8 cellular contexts compared by ENCODE assay signal in the genomic region with DNA sequence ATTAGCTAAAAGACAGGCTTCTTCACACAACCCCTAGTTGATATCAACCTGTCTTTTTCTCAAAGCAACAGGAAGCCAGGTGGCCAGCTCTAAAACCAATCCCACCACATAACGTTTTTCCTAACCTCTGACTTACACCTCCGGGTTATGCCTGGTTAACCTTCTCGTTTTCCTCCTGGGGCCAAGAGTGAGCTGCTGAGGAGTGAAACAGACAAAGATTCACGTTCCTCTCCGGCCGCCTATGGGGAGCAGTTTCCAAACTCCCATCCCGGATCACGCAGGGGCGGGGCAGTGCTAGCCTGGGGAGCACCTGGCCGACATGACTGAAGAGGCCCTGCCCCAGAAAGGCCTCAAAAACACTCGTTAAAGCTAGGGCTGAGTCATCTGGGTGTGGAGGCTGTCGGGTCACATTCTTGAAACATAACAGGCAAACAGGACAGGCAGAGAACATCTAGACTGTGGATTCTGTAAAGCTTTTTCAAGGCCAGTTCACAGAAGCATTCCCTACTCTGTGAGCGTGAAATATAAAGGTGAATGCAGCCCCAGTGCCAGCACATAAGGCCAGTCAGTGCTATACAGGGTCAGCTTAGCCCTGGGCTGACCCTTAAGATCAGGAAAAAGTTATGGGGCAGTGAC. TPM values are rescaled to one million over a fixed set of nuclear protein-coding genes. Genes with fewer than 3 reads are reported as not detected.
DNase-seq lines count a peak whose midpoint lies in the region; ATAC-seq and TF ChIP-seq lines count a peak whose summit lies in the region.

No MANE protein-coding gene starts in this region.

- H3K4me3 ChIP-seq in Caco-2 (ENCODE audit: low read depth, low read length): peak overlapping the region; percentile 37
- peak overlapping the region; percentile 9 for H3K4me3 ChIP-seq in choroid plexus epithelial cell (ENCODE audit: low read depth, low read length)

- BruUV-seq in Caco-2 (replicated peaks; lab: Mats Ljungman, UMichigan): no TSS peak

- intact Hi-C loops in Caco-2 (cut with micrococcal nuclease; ENCODE audit: unreplicated experiment) (loop anchor here (1.0 to 2.0 kb wide), 5 partner anchors 11 to 26 kb away; partner anchors contain the start of gene LGALS3), activated B cell treated with CpG ODN at 0.5 μM for 24 hours (cut with micrococcal nuclease) (no loop called here)

- H3K27me3 Mint-ChIP-seq in Caco-2 (ENCODE audit: insufficient read depth, unreplicated experiment): no peaks in the 10 kb centered on the region
- no peaks in the 10 kb centered on the region for H3K27me3 Mint-ChIP-seq in activated B cell treated with CpG ODN at 0.5 μM for 24 hours
- no peaks in the 10 kb centered on the region for H3K27me3 Mint-ChIP-seq in stimulated activated naive B cell treated with anti-CD40 and anti-IgM and Interleukin-4, amounts not matched to agents 10 μg/mL and 1 μg/mL and 100 μg/mL, for 72 hours

- H3K9me3 Mint-ChIP-seq in Caco-2 (ENCODE audit: unreplicated experiment) (peaks cover 7% of the 10 kb centered on the region), activated B cell treated with CpG ODN at 0.5 μM for 24 hours (peaks cover 4% of the 10 kb centered on the region)
- H3K9me3 Mint-ChIP-seq in stimulated activated naive B cell treated with anti-CD40 and anti-IgM and Interleukin-4, amounts not matched to agents 10 μg/mL and 1 μg/mL and 100 μg/mL, for 72 hours: peaks cover 5 to 7% of the 10 kb centered on the region in 2 donors

- peak; percentile 92 for TF ChIP-seq EP300 in Ishikawa (IDR thresholded peaks at IDR 0.05; ENCODE audit: borderline replicate concordance)

- peaks cover 10% of the 10 kb centered on the region for H3K9me3 ChIP-seq in Caco-2

- H3K36me3 Mint-ChIP-seq in Caco-2 (ENCODE audit: insufficient read depth, unreplicated experiment) (peaks cover 34% of the 10 kb centered on the region), activated B cell treated with CpG ODN at 0.5 μM for 24 hours (ENCODE audit: low read depth) (no peaks in the 10 kb centered on the region)
- peaks cover 3 to 5% of the 10 kb centered on the region in 2 donors for H3K36me3 Mint-ChIP-seq in stimulated activated naive B cell treated with anti-CD40 and anti-IgM and Interleukin-4, amounts not matched to agents 10 μg/mL and 1 μg/mL and 100 μg/mL, for 72 hours

- H3K4me3 Mint-ChIP-seq in Caco-2 (ENCODE audit: unreplicated experiment): peak overlapping the region; percentile 91
- H3K4me3 Mint-ChIP-seq in activated B cell treated with CpG ODN at 0.5 μM for 24 hours: peak overlapping the region; percentile 58
- H3K4me3 Mint-ChIP-seq in stimulated activated naive B cell treated with anti-CD40 and anti-IgM and Interleukin-4, amounts not matched to agents 10 μg/mL and 1 μg/mL and 100 μg/mL, for 72 hours: peak overlapping the region; percentile 2 to 54

- DNase-seq in Caco-2 (peak; percentile 96), activated B cell treated with CpG ODN at 0.5 μM for 24 hours (peak; percentile 23), choroid plexus epithelial cell (ENCODE audit: low read depth) (peak; percentile 98), lung microvascular endothelial cell (ENCODE audit: low read depth in 2 of 2) (peak; percentile 84 to 89)
- DNase-seq in stimulated activated naive B cell treated with anti-CD40 and anti-IgM and Interleukin-4, amounts not matched to agents 10 μg/mL and 1 μg/mL and 100 μg/mL, for 72 hours: no peak

- H3K4me1 Mint-ChIP-seq in Caco-2 (ENCODE audit: low read depth, unreplicated experiment) (peaks cover 34% of the 10 kb centered on the region), activated B cell treated with CpG ODN at 0.5 μM for 24 hours (peaks cover 52% of the 10 kb centered on the region)
- H3K4me1 Mint-ChIP-seq in stimulated activated naive B cell treated with anti-CD40 and anti-IgM and Interleukin-4, amounts not matched to agents 10 μg/mL and 1 μg/mL and 100 μg/mL, for 72 hours: peaks cover 28 to 43% of the 10 kb centered on the region in 2 donors

- POLR2A ChIA-PET in Caco-2 (lab: Charles Lee): interaction anchor here (0.7 to 2.8 kb wide), 12 partner anchors 8 to 52 kb away, joined by 3 to 54 read pairs (median 7); partner anchors contain the start of genes LGALS3 and MAPK1IP1L
- POLR2A ChIA-PET in activated B cell treated with CpG ODN at 0.5 μM for 24 hours (lab: Charles Lee): interaction anchor here (1.1 to 5.2 kb wide), 6 partner anchors 16 to 57 kb away, joined by 3 to 78 read pairs (median 11); partner anchors contain the start of genes LGALS3 and MAPK1IP1L

- no peaks in the 10 kb centered on the region for H3K27me3 ChIP-seq in Caco-2 (replicated peaks; ENCODE audit: control insufficient read depth, insufficient read depth, low read length)

- ATAC-seq in GM21447 (IDR thresholded peaks at IDR 0.05; ENCODE audit: unreplicated experiment): peak; percentile 29
- ATAC-seq in activated B cell treated with CpG ODN at 0.5 μM for 24 hours (ENCODE audit: low read depth): peak; percentile 5
- no peak for ATAC-seq in stimulated activated naive B cell treated with anti-CD40 and anti-IgM and Interleukin-4, amounts not matched to agents 10 μg/mL and 1 μg/mL and 100 μg/mL, for 72 hours (replicated peaks)
- ATAC-seq in GM21717 (IDR thresholded peaks at IDR 0.05; ENCODE audit: unreplicated experiment): no peak

- peak; percentile 18; the same call in 1 of the 2 replicates for TF ChIP-seq RAD21 in Ishikawa (IDR thresholded peaks at IDR 0.05; ENCODE audit: low read depth)

- CTCF ChIA-PET in Caco-2 (lab: Charles Lee) (interaction anchor here (0.6 to 2.2 kb wide), 9 partner anchors 11 to 76 kb away, joined by 3 to 7 read pairs (median 4); partner anchors contain the start of genes LGALS3, MAPK1IP1L, SOCS4 and WDHD1), activated B cell treated with CpG ODN at 0.5 μM for 24 hours (lab: Charles Lee) (interaction anchor here (0.7 to 1.1 kb wide), 5 partner anchors 13 to 52 kb away, joined by 3 to 5 read pairs (median 3); partner anchors contain the start of gene MAPK1IP1L)

- H3K36me3 ChIP-seq in Caco-2 (ENCODE audit: control insufficient read depth, insufficient read depth, low read length): no peaks in the 10 kb centered on the region

- H3K4me1 ChIP-seq in Caco-2: peaks cover 38% of the 10 kb centered on the region

- H3K27ac Mint-ChIP-seq in Caco-2 (ENCODE audit: unreplicated experiment) (peak overlapping the region; percentile 99), activated B cell treated with CpG ODN at 0.5 μM for 24 hours (peak overlapping the region; percentile 87)
- peak overlapping the region; percentile 65 for H3K27ac Mint-ChIP-seq in stimulated activated naive B cell treated with anti-CD40 and anti-IgM and Interleukin-4, amounts not matched to agents 10 μg/mL and 1 μg/mL and 100 μg/mL, for 72 hours

- TF ChIP-seq CTCF in Caco-2 (IDR thresholded peaks at IDR 0.05; ENCODE audit: insufficient read depth in 1 of 2, low read depth in 1 of 2, low read length in 1 of 2, severe bottlenecking in 1 of 2, unreplicated experiment in 1 of 2) (no peak), activated B cell treated with CpG ODN at 0.5 μM for 24 hours (IDR thresholded peaks at IDR 0.05) (no peak), choroid plexus epithelial cell (conservative IDR thresholded peaks at IDR 0.05; ENCODE audit: low read depth, low read length) (no peak)

TF ChIP-seq in Ishikawa, 13 proteins besides CTCF, POLR2A, EP300 and RAD21:
- TF ChIP-seq TCF12 (IDR thresholded peaks at IDR 0.05; ENCODE audit: low read depth) (peak; percentile 96), NFIC (IDR thresholded peaks at IDR 0.05) (peak; percentile 87), CREB1 (IDR thresholded peaks at IDR 0.05; ENCODE audit: low read depth) (peak; percentile 25; the same call in 1 of the 2 replicates), YY1 (IDR thresholded peaks at IDR 0.05; ENCODE audit: low read depth) (peak; percentile 79), TEAD4 (IDR thresholded peaks at IDR 0.05) (peak; percentile 98), FOXM1 (IDR thresholded peaks at IDR 0.05; ENCODE audit: borderline replicate concordance, low read depth) (peak; percentile 95), CEBPB (IDR thresholded peaks at IDR 0.05) (peak; percentile 63), USF1 (IDR thresholded peaks at IDR 0.05) (no peak), TAF1 (IDR thresholded peaks at IDR 0.05; ENCODE audit: low read depth) (peak; percentile 45; the same call in 1 of the 2 replicates), ZBTB7A (IDR thresholded peaks at IDR 0.05; ENCODE audit: low read depth) (no peak)
- TF ChIP-seq, protein P1, sequence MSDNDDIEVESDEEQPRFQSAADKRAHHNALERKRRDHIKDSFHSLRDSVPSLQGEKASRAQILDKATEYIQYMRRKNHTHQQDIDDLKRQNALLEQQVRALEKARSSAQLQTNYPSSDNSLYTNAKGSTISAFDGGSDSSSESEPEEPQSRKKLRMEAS (IDR thresholded peaks at IDR 0.05): peak; percentile 85

RNA-seq across cellular contexts. Expression of gene LGALS3, which starts 25.9 kb away (rescaled TPM):
- 206 and 246 TPM in 2 replicates for total RNA-seq in Caco-2 (2022)
- total RNA-seq in activated B cell treated with CpG ODN at 0.5 μM for 24 hours: 199 and 221 TPM in 2 replicates
- 60.6 and 96.8 TPM in 2 replicates for total RNA-seq in lung microvascular endothelial cell

RNA-seq across cellular contexts. Expression of gene MAPK1IP1L, which starts 51.7 kb away (rescaled TPM):
- total RNA-seq in Caco-2 (2022) (81.8 and 90.8 TPM in 2 replicates), activated B cell treated with CpG ODN at 0.5 μM for 24 hours (119 and 130 TPM in 2 replicates), lung microvascular endothelial cell (12.2 and 13.9 TPM in 2 replicates)

Comparison
In these comparisons a context has a peak if more than half of its experiments do, and no peak if none do; other contexts are left out.
1. H3K4me3 Mint-ChIP-seq: peak in every context shown above with its lines; median percentile 91 in Caco-2; 58 in activated B cell treated with CpG ODN at 0.5 μM for 24 hours; 28 in stimulated activated naive B cell treated with anti-CD40 and anti-IgM and Interleukin-4, amounts not matched to agents 10 μg/mL and 1 μg/mL and 100 μg/mL, for 72 hours.
2. ATAC-seq: peak in GM21447 (single experiment) and activated B cell treated with CpG ODN at 0.5 μM for 24 hours (single experiment); none in stimulated activated naive B cell treated with anti-CD40 and anti-IgM and Interleukin-4, amounts not matched to agents 10 μg/mL and 1 μg/mL and 100 μg/mL, for 72 hours (0 of 2) and GM21717 (single experiment).
3. Peak in every context shown above with its lines, with median percentiles within 50 percentile points of each other: H3K27ac Mint-ChIP-seq.